Comparison of ENCODE assay signal across 8 cellular contexts in the genomic region with DNA sequence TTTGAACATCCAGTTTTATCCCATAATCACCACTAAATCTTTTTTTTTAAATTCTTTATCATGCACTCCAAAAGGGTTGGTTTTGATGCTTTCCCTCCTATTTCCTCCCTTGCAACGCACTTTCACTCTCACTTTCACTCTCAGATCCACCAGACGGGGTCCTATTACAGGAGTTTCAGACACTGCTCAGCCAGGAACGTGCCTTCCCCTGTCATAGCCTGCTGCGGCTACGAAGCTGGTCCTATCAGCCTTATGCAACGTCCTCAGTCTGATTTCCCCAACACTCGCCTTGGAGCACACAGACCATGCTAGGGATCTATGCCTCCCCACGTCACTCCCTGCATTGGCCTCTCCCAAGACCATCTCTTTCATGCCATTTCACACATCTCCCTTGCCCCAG. TPM values are rescaled to one million over a fixed set of nuclear protein-coding genes. Genes with fewer than 3 reads are reported as not detected.
A peak's percentile ranks its signal among the peaks of the same experiment; 100 is the strongest.
DNase-seq lines count a peak whose midpoint lies in the region; ATAC-seq and TF ChIP-seq lines count a peak whose summit lies in the region.

No MANE protein-coding gene starts in this region.

- H3K4me3 ChIP-seq in colonic mucosa: peak overlapping the region; percentile 42
- peak overlapping the region; percentile 82 to 92 for H3K4me3 ChIP-seq in muscle layer of duodenum (ENCODE audit: low read depth in 1 of 2, low read length in 2 of 2)

- H3K36me3 ChIP-seq in colonic mucosa (no peaks in the 10 kb centered on the region), muscle layer of duodenum (ENCODE audit: control insufficient read depth in 1 of 2, insufficient read depth in 2 of 2, low read length in 2 of 2) (no peaks in the 10 kb centered on the region)

- H3K27ac ChIP-seq in colonic mucosa (peak overlapping the region; percentile 11), muscle layer of duodenum (ENCODE audit: low read length) (no peak overlapping the region)

- no peak for TF ChIP-seq CTCF in colonic mucosa (IDR thresholded peaks at IDR 0.05)

- H3K9me3 ChIP-seq in colonic mucosa (no peaks in the 10 kb centered on the region), muscle layer of duodenum (ENCODE audit: control insufficient read depth in 1 of 2, low read length in 2 of 2) (peaks cover 0 to 14% of the 10 kb centered on the region in 2 donors)

- peak; percentile 88 for ATAC-seq in HG02884 (IDR thresholded peaks at IDR 0.05; ENCODE audit: unreplicated experiment)

- intact Hi-C loops in colonic mucosa (cut with DNase I): no loop called here

- H3K27me3 ChIP-seq in colonic mucosa (no peaks in the 10 kb centered on the region), muscle layer of duodenum (ENCODE audit: low read depth, low read length) (no peaks in the 10 kb centered on the region)

- peak overlapping the region in 1 of 2 donors; percentile 47 for H3K9ac ChIP-seq in colonic mucosa (ENCODE audit: low read depth in 2 of 2, low read length in 2 of 2)

- DNase-seq in NCI-H2107 treated with DMSO at 0.1 percent for 48 hours (lab: John Stamatoyannopoulos, UW; ENCODE audit: unreplicated experiment) (peak; percentile 23), NCI-H2107 (lab: John Stamatoyannopoulos, UW) (no peak), OCI-M1 (lab: John Stamatoyannopoulos, UW) (peak; percentile 87), colonic mucosa (no peak), NCI-H524 treated with DMSO at 0.1 percent for 48 hours (lab: John Stamatoyannopoulos, UW) (no peak), SKM-1 (lab: John Stamatoyannopoulos, UW; ENCODE audit: unreplicated experiment) (no peak)

- H3K4me1 ChIP-seq in colonic mucosa (peaks cover 5% of the 10 kb centered on the region), muscle layer of duodenum (ENCODE audit: control insufficient read depth in 1 of 2, insufficient read depth in 2 of 2, low read length in 2 of 2) (peaks cover 9 to 13% of the 10 kb centered on the region in 2 donors)

RNA-seq across cellular contexts. Expression of a gene that starts 23.4 kb away (rescaled TPM):
- total RNA-seq in colonic mucosa: not detected

Comparison
In these comparisons a context has a peak if more than half of its experiments do, and no peak if none do; other contexts are left out.
1. DNase-seq: peak in NCI-H2107 treated with DMSO at 0.1 percent for 48 hours (single experiment) and OCI-M1 (single experiment); none in NCI-H2107 (single experiment), colonic mucosa (single experiment), NCI-H524 treated with DMSO at 0.1 percent for 48 hours (single experiment) and SKM-1 (single experiment).